In genomic region chr3:42013652-42014442, GRCh38 we compare ENCODE assay signal across 8 cellular contexts. TPM values are rescaled to one million over a fixed set of nuclear protein-coding genes. Genes with fewer than 3 reads are reported as not detected.
DNase-seq lines count a peak whose midpoint lies in the region; ATAC-seq and TF ChIP-seq lines count a peak whose summit lies in the region.

No MANE protein-coding gene starts in this region.

- H3K9ac ChIP-seq in endocrine pancreas (ENCODE audit: control insufficient read depth, insufficient read depth, low read length), result peak overlapping the region; percentile 84

- peaks cover 7% of the 10 kb centered on the region for H3K4me1 ChIP-seq in endocrine pancreas (ENCODE audit: control insufficient read depth, insufficient read depth, low read length)
- peaks cover 3 to 30% of the 10 kb centered on the region in 2 donors for H3K4me1 ChIP-seq in muscle layer of duodenum (ENCODE audit: control insufficient read depth in 1 of 2, insufficient read depth in 2 of 2, low read length in 2 of 2)
- H3K4me1 ChIP-seq in tibial nerve, result peaks cover 0 to 40% (median 14%) of the 10 kb centered on the region in 4 donors

- DNase-seq in 8988T, result peak; percentile 63
- peak; percentile 12 for DNase-seq in activated CD4-positive, alpha-beta T cell treated with anti-CD3 and anti-CD28 coated beads, Interleukin-2, amount 50 U/mL, for 1 hour
- no peak for DNase-seq in tibial nerve (ENCODE audit: low spot score in 2 of 2)
- no peak for DNase-seq in NCI-H1930 (lab: John Stamatoyannopoulos, UW)

- TF ChIP-seq POLR2A in tibial nerve (IDR thresholded peaks at IDR 0.05), result no peak

- no peak for TF ChIP-seq CTCF in tibial nerve (IDR thresholded peaks at IDR 0.05)

- ATAC-seq in GM18907 (IDR thresholded peaks at IDR 0.05; ENCODE audit: unreplicated experiment), result peak; percentile 19
- peak; percentile 9 for ATAC-seq in HG03442 (IDR thresholded peaks at IDR 0.05; ENCODE audit: unreplicated experiment)

- H3K9me3 ChIP-seq in endocrine pancreas (ENCODE audit: control insufficient read depth, low read length) (no peaks in the 10 kb centered on the region), muscle layer of duodenum (ENCODE audit: control insufficient read depth in 1 of 2, low read length in 2 of 2) (no peaks in the 10 kb centered on the region), tibial nerve (no peaks in the 10 kb centered on the region)

- WGBS in tibial nerve, 2 donors, result 0 to 1% methylated on average over 29 to 38 of the region's 110 CpGs

- H3K36me3 ChIP-seq in endocrine pancreas (ENCODE audit: control insufficient read depth, insufficient read depth, low read length) (no peaks in the 10 kb centered on the region), muscle layer of duodenum (ENCODE audit: control insufficient read depth in 1 of 2, insufficient read depth in 2 of 2, low read length in 2 of 2) (no peaks in the 10 kb centered on the region), tibial nerve (no peaks in the 10 kb centered on the region)

- H3K4me3 ChIP-seq in endocrine pancreas (ENCODE audit: control insufficient read depth, insufficient read depth, low read length), result peak overlapping the region; percentile 95
- peak overlapping the region; percentile 86 to 92 for H3K4me3 ChIP-seq in muscle layer of duodenum (ENCODE audit: low read depth in 1 of 2, low read length in 2 of 2)
- H3K4me3 ChIP-seq in tibial nerve, result peak overlapping the region; percentile 82 to 98 (median 92)

- H3K27ac ChIP-seq in muscle layer of duodenum (ENCODE audit: low read length) (peak overlapping the region; percentile 77), tibial nerve (peak overlapping the region; percentile 88 to 94 (median 92))

- H3K27me3 ChIP-seq in endocrine pancreas (ENCODE audit: control insufficient read depth, insufficient read depth, low read length), result no peaks in the 10 kb centered on the region
- H3K27me3 ChIP-seq in muscle layer of duodenum (ENCODE audit: low read depth, low read length), result no peaks in the 10 kb centered on the region
- H3K27me3 ChIP-seq in tibial nerve, result no peaks in the 10 kb centered on the region

- no peak for TF ChIP-seq EP300 in tibial nerve (IDR thresholded peaks at IDR 0.05)

RNA-seq across cellular contexts. Expression of gene ULK4, which starts 51.9 kb away (rescaled TPM):
- total RNA-seq in tibial nerve, result 10 to 100 TPM; 13.3 to 23.4 (median 17.9) TPM

Comparison
In these comparisons a context has a peak if more than half of its experiments do, and no peak if none do; other contexts are left out.
1. DNase-seq: peak in 8988T (single experiment) and activated CD4-positive, alpha-beta T cell treated with anti-CD3 and anti-CD28 coated beads, Interleukin-2, amount 50 U/mL, for 1 hour (single experiment); none in tibial nerve (0 of 2) and NCI-H1930 (0 of 2).
2. Peak in every context shown above with its lines, with median percentiles within 50 percentile points of each other: H3K4me3 ChIP-seq.